Comparison of ENCODE assay signal across 2 cellular contexts in genomic region chr14:36086629-36087380, GRCh38.
TF ChIP-seq lines count a peak whose summit lies in the region.

No MANE protein-coding gene starts in this region.

TF ChIP-seq in HEK293T, 16 proteins besides CTCF, POLR2A, EP300 and RAD21 (continued from another document):
- TF ChIP-seq PKNOX1 (IDR thresholded peaks at IDR 0.05), result peak; percentile 80

TF ChIP-seq in SK-N-SH, 30 proteins besides CTCF, POLR2A, EP300 and RAD21:
- no peak for TF ChIP-seq ZBTB33 (IDR thresholded peaks at IDR 0.05; ENCODE audit: borderline replicate concordance, low read depth)
- no peak for TF ChIP-seq MXI1 (IDR thresholded peaks at IDR 0.05; ENCODE audit: low read depth, low read length)
- TF ChIP-seq TCF12 (IDR thresholded peaks at IDR 0.05), result no peak
- TF ChIP-seq ELF1 (IDR thresholded peaks at IDR 0.05), result no peak
- TF ChIP-seq GATA2 (CRISPR knock-in tag; IDR thresholded peaks at IDR 0.05), result no peak
- no peak for TF ChIP-seq TEAD4 (IDR thresholded peaks at IDR 0.05; ENCODE audit: borderline replicate concordance, insufficient read depth)
- no peak for TF ChIP-seq CHD2 (IDR thresholded peaks at IDR 0.05; ENCODE audit: low read length, partially characterized antibody)
- TF ChIP-seq GABPA (IDR thresholded peaks at IDR 0.05; ENCODE audit: low read depth), result no peak
- TF ChIP-seq PBX3 (IDR thresholded peaks at IDR 0.05), result no peak
